ENCODE assay signal across 8 cellular contexts in genomic region chr13:27362064-27362751, GRCh38.
DNase-seq lines count a peak whose midpoint lies in the region; ATAC-seq and TF ChIP-seq lines count a peak whose summit lies in the region.

No MANE protein-coding gene starts in this region.

- CTCF ChIA-PET in Calu3 (lab: Charles Lee), result interaction anchor here (0.5 to 2.2 kb wide), 17 partner anchors 10 to 636 kb away, joined by 3 to 32 read pairs (median 5); no protein-coding TSS in a partner anchor

- H3K4me1 Mint-ChIP-seq in Calu3 (ENCODE audit: low read depth, unreplicated experiment) (no peaks in the 10 kb centered on the region), neural crest cell (peaks cover 4% of the 10 kb centered on the region)
- H3K4me1 Mint-ChIP-seq in stimulated activated naive CD8-positive, alpha-beta T cell treated with anti-CD3 and anti-CD28 coated beads, Interleukin-15, Interleukin-2, amounts not matched to agents 100 ng/mL and 50 ng/mL, for 24 hours (ENCODE audit: low read depth), result no peaks in the 10 kb centered on the region

- ATAC-seq in GM19467 (IDR thresholded peaks at IDR 0.05; ENCODE audit: unreplicated experiment), result peak; percentile 90

- H3K9me3 Mint-ChIP-seq in Calu3 (ENCODE audit: low read depth, unreplicated experiment) (no peaks in the 10 kb centered on the region), neural crest cell (no peaks in the 10 kb centered on the region)
- no peaks in the 10 kb centered on the region for H3K9me3 Mint-ChIP-seq in stimulated activated naive CD8-positive, alpha-beta T cell treated with anti-CD3 and anti-CD28 coated beads, Interleukin-15, Interleukin-2, amounts not matched to agents 100 ng/mL and 50 ng/mL, for 24 hours

- peak overlapping the region; percentile 56 to 62 for H3K4me3 ChIP-seq in foreskin fibroblast (ENCODE audit: low read depth in 1 of 2, low read length in 2 of 2)

- H3K27ac Mint-ChIP-seq in Calu3 (ENCODE audit: unreplicated experiment) (no peak overlapping the region), neural crest cell (ENCODE audit: unreplicated experiment) (no peak overlapping the region)
- no peak overlapping the region for H3K27ac Mint-ChIP-seq in stimulated activated naive CD8-positive, alpha-beta T cell treated with anti-CD3 and anti-CD28 coated beads, Interleukin-15, Interleukin-2, amounts not matched to agents 100 ng/mL and 50 ng/mL, for 24 hours

- H3K27me3 Mint-ChIP-seq in Calu3 (ENCODE audit: unreplicated experiment) (peaks cover 28% of the 10 kb centered on the region), neural crest cell (ENCODE audit: low read depth) (peaks cover 62% of the 10 kb centered on the region)
- H3K27me3 Mint-ChIP-seq in stimulated activated naive CD8-positive, alpha-beta T cell treated with anti-CD3 and anti-CD28 coated beads, Interleukin-15, Interleukin-2, amounts not matched to agents 100 ng/mL and 50 ng/mL, for 24 hours, result peaks cover 24% of the 10 kb centered on the region

- intact Hi-C loops in Calu3 (cut with micrococcal nuclease; ENCODE audit: unreplicated experiment), result no loop called here

- peak; percentile 80 for TF ChIP-seq CTCF in Calu3 (IDR thresholded peaks at IDR 0.05; ENCODE audit: unreplicated experiment)
- TF ChIP-seq CTCF in foreskin fibroblast (IDR thresholded peaks at IDR 0.05; ENCODE audit: low read depth, low read length), result peak; percentile 97
- peak; percentile 97 for TF ChIP-seq CTCF in neural crest cell (conservative IDR thresholded peaks at IDR 0.05)

- H3K36me3 Mint-ChIP-seq in Calu3 (ENCODE audit: insufficient read depth, unreplicated experiment), result no peaks in the 10 kb centered on the region
- H3K36me3 Mint-ChIP-seq in neural crest cell (ENCODE audit: low read depth), result no peaks in the 10 kb centered on the region
- H3K36me3 Mint-ChIP-seq in stimulated activated naive CD8-positive, alpha-beta T cell treated with anti-CD3 and anti-CD28 coated beads, Interleukin-15, Interleukin-2, amounts not matched to agents 100 ng/mL and 50 ng/mL, for 24 hours (ENCODE audit: low read depth), result no peaks in the 10 kb centered on the region

- H3K4me3 Mint-ChIP-seq in Calu3 (ENCODE audit: low read depth, unreplicated experiment) (peak overlapping the region; percentile 41), neural crest cell (peak overlapping the region; percentile 83)
- peak overlapping the region; percentile 26 for H3K4me3 Mint-ChIP-seq in stimulated activated naive CD8-positive, alpha-beta T cell treated with anti-CD3 and anti-CD28 coated beads, Interleukin-15, Interleukin-2, amounts not matched to agents 100 ng/mL and 50 ng/mL, for 24 hours

- DNase-seq in Calu3 (peak; percentile 82), HuH-7.5 (ENCODE audit: low spot score) (peak; percentile 81), RPMI7951 (ENCODE audit: low read depth) (peak; percentile 64), foreskin fibroblast (peak; percentile 61 to 91), neural crest cell (ENCODE audit: low read depth, low spot score) (peak; percentile 93)
- DNase-seq in activated T-helper 9 cell treated with anti-CD3 and anti-CD28 coated beads, Interleukin-2, amount 50 U/mL, for 16 hours (ENCODE audit: low read depth), result peak; percentile 58

- no TSS peak for BruUV-seq in Calu3 (replicated peaks; lab: Mats Ljungman, UMichigan)

Comparison
In these comparisons a context has a peak if more than half of its experiments do, and no peak if none do; other contexts are left out.
1. Peak in every context shown above with its lines: DNase-seq, ATAC-seq and H3K4me3 ChIP-seq.
2. H3K4me3 Mint-ChIP-seq: peak in every context shown above with its lines; median percentile 83 in neural crest cell; 41 in Calu3; 26 in stimulated activated naive CD8-positive, alpha-beta T cell treated with anti-CD3 and anti-CD28 coated beads, Interleukin-15, Interleukin-2, amounts not matched to agents 100 ng/mL and 50 ng/mL, for 24 hours.